Comparison of ENCODE assay signal across 1 cellular context in the genomic region with DNA sequence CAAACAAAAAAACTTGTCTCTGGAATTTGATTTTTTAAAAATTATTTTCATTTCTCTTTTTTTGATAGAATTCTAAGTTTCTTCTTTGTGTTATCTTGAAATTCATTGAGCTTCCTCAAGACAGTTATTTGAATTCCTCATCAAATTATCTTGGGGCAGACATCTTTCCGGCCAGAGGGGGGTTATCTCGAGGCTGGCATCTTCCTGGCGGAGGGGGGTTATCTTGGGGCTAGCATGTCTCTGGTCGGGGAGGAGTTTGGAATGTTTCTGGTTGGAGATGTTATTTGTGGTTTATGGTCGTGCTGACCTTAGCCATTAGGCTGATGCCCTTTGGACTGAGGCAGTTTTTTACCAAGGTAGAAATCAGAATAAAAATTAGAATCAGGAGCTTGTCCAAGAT.
A peak's percentile ranks its signal among the peaks of the same experiment; 100 is the strongest.
TF ChIP-seq lines count a peak whose summit lies in the region.

No MANE protein-coding gene starts in this region.

TF ChIP-seq in K562, 482 proteins besides CTCF, POLR2A, EP300 and RAD21 (continued from another document):
- TF ChIP-seq, protein P1, sequence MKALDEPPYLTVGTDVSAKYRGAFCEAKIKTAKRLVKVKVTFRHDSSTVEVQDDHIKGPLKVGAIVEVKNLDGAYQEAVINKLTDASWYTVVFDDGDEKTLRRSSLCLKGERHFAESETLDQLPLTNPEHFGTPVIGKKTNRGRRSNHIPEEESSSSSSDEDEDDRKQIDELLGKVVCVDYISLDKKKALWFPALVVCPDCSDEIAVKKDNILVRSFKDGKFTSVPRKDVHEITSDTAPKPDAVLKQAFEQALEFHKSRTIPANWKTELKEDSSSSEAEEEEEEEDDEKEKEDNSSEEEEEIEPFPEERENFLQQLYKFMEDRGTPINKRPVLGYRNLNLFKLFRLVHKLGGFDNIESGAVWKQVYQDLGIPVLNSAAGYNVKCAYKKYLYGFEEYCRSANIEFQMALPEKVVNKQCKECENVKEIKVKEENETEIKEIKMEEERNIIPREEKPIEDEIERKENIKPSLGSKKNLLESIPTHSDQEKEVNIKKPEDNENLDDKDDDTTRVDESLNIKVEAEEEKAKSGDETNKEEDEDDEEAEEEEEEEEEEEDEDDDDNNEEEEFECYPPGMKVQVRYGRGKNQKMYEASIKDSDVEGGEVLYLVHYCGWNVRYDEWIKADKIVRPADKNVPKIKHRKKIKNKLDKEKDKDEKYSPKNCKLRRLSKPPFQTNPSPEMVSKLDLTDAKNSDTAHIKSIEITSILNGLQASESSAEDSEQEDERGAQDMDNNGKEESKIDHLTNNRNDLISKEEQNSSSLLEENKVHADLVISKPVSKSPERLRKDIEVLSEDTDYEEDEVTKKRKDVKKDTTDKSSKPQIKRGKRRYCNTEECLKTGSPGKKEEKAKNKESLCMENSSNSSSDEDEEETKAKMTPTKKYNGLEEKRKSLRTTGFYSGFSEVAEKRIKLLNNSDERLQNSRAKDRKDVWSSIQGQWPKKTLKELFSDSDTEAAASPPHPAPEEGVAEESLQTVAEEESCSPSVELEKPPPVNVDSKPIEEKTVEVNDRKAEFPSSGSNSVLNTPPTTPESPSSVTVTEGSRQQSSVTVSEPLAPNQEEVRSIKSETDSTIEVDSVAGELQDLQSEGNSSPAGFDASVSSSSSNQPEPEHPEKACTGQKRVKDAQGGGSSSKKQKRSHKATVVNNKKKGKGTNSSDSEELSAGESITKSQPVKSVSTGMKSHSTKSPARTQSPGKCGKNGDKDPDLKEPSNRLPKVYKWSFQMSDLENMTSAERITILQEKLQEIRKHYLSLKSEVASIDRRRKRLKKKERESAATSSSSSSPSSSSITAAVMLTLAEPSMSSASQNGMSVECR (CRISPR knock-in tag; IDR thresholded peaks at IDR 0.05): no peak
- peak; percentile 84 for TF ChIP-seq VEZF1 (CRISPR knock-in tag; IDR thresholded peaks at IDR 0.05)
- peak; percentile 64 for TF ChIP-seq ARID1B (IDR thresholded peaks at IDR 0.05)
- TF ChIP-seq TAL1 (IDR thresholded peaks at IDR 0.05): peak; percentile 45; the same call in 1 of the 2 replicates
- TF ChIP-seq ZNF224 (CRISPR knock-in tag; IDR thresholded peaks at IDR 0.05): no peak
- TF ChIP-seq RCOR1 (IDR thresholded peaks at IDR 0.05; ENCODE audit: borderline replicate concordance in 1 of 2, low read depth in 2 of 2, low read length in 2 of 2): 0 out of 4 replicates have a peak, but pooled peaks of 1 of the 2 experiments have one; percentile 38
- TF ChIP-seq KHSRP (IDR thresholded peaks at IDR 0.05): no peak
- TF ChIP-seq SMAD4 (CRISPR knock-in tag; conservative IDR thresholded peaks at IDR 0.05): 0 out of 2 replicates have a peak, but pooled peaks have one; percentile 31
- TF ChIP-seq POLR2H (tag; IDR thresholded peaks at IDR 0.05; ENCODE audit: low read depth): no peak
- TF ChIP-seq ARNT (IDR thresholded peaks at IDR 0.05): no peak
